Comparison of ENCODE assay signal across 2 cellular contexts in the genomic region with DNA sequence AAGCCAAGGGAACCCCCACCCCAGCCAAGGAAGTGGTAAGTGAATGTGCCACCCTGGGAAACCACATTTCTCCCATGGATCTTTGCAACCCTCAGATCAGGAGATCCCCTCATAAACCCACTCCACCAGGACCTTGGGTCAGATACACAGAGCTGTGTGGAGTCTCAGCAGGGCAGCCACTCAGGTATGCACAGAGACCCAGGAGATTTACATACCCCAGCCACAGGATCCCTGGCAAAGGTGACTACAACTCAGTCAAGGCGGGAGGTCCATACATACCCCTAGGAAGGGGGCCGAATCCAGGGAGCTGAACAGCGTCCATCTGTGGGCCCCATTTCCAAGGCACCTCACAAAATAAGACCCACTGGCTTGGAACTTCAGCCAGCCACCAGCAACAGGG.
TF ChIP-seq lines count a peak whose summit lies in the region.

No MANE protein-coding gene starts in this region.

TF ChIP-seq in GM23338, 12 proteins besides CTCF, POLR2A, EP300 and RAD21 (continues in another document):
- TF ChIP-seq EZH2 (IDR thresholded peaks at IDR 0.05; ENCODE audit: low read depth, unreplicated experiment) = no peak
- no peak for TF ChIP-seq NANOG (IDR thresholded peaks at IDR 0.05; ENCODE audit: borderline replicate concordance)
- no peak for TF ChIP-seq ZNF114 (CRISPR knock-in tag; IDR thresholded peaks at IDR 0.05)
- TF ChIP-seq, protein P1, sequence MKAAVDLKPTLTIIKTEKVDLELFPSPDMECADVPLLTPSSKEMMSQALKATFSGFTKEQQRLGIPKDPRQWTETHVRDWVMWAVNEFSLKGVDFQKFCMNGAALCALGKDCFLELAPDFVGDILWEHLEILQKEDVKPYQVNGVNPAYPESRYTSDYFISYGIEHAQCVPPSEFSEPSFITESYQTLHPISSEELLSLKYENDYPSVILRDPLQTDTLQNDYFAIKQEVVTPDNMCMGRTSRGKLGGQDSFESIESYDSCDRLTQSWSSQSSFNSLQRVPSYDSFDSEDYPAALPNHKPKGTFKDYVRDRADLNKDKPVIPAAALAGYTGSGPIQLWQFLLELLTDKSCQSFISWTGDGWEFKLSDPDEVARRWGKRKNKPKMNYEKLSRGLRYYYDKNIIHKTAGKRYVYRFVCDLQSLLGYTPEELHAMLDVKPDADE (IDR thresholded peaks at IDR 0.05) = no peak
- TF ChIP-seq ZNF331 (CRISPR knock-in tag; IDR thresholded peaks at IDR 0.05; ENCODE audit: low read depth) = no peak
- TF ChIP-seq STAT1 (IDR thresholded peaks at IDR 0.05; ENCODE audit: unreplicated experiment) = no peak
- no peak for TF ChIP-seq EZH2phosphoT487 (IDR thresholded peaks at IDR 0.05; ENCODE audit: unreplicated experiment)
- no peak for TF ChIP-seq CREB1 (CRISPR knock-in tag; IDR thresholded peaks at IDR 0.05; ENCODE audit: low read depth)
- TF ChIP-seq, protein P2, sequence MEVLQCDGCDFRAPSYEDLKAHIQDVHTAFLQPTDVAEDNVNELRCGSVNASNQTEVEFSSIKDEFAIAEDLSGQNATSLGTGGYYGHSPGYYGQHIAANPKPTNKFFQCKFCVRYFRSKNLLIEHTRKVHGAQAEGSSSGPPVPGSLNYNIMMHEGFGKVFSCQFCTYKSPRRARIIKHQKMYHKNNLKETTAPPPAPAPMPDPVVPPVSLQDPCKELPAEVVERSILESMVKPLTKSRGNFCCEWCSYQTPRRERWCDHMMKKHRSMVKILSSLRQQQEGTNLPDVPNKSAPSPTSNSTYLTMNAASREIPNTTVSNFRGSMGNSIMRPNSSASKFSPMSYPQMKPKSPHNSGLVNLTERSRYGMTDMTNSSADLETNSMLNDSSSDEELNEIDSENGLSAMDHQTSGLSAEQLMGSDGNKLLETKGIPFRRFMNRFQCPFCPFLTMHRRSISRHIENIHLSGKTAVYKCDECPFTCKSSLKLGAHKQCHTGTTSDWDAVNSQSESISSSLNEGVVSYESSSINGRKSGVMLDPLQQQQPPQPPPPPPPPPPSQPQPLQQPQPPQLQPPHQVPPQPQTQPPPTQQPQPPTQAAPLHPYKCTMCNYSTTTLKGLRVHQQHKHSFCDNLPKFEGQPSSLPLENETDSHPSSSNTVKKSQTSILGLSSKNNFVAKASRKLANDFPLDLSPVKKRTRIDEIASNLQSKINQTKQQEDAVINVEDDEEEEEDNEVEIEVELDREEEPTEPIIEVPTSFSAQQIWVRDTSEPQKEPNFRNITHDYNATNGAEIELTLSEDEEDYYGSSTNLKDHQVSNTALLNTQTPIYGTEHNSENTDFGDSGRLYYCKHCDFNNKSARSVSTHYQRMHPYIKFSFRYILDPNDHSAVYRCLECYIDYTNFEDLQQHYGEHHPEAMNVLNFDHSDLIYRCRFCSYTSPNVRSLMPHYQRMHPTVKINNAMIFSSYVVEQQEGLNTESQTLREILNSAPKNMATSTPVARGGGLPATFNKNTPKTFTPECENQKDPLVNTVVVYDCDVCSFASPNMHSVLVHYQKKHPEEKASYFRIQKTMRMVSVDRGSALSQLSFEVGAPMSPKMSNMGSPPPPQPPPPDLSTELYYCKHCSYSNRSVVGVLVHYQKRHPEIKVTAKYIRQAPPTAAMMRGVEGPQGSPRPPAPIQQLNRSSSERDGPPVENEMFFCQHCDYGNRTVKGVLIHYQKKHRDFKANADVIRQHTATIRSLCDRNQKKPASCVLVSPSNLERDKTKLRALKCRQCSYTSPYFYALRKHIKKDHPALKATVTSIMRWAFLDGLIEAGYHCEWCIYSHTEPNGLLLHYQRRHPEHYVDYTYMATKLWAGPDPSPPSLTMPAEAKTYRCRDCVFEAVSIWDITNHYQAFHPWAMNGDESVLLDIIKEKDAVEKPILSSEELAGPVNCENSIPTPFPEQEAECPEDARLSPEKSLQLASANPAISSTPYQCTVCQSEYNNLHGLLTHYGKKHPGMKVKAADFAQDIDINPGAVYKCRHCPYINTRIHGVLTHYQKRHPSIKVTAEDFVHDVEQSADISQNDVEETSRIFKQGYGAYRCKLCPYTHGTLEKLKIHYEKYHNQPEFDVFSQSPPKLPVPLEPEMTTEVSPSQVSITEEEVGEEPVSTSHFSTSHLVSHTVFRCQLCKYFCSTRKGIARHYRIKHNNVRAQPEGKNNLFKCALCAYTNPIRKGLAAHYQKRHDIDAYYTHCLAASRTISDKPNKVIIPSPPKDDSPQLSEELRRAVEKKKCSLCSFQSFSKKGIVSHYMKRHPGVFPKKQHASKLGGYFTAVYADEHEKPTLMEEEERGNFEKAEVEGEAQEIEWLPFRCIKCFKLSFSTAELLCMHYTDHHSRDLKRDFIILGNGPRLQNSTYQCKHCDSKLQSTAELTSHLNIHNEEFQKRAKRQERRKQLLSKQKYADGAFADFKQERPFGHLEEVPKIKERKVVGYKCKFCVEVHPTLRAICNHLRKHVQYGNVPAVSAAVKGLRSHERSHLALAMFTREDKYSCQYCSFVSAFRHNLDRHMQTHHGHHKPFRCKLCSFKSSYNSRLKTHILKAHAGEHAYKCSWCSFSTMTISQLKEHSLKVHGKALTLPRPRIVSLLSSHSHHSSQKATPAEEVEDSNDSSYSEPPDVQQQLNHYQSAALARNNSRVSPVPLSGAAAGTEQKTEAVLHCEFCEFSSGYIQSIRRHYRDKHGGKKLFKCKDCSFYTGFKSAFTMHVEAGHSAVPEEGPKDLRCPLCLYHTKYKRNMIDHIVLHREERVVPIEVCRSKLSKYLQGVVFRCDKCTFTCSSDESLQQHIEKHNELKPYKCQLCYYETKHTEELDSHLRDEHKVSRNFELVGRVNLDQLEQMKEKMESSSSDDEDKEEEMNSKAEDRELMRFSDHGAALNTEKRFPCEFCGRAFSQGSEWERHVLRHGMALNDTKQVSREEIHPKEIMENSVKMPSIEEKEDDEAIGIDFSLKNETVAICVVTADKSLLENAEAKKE (CRISPR knock-in tag; IDR thresholded peaks at IDR 0.05) = no peak; the same call in 1 of the 2 replicates
- TF ChIP-seq POLR2AphosphoS5 (IDR thresholded peaks at IDR 0.05; ENCODE audit: low read depth) = no peak

TF ChIP-seq in H1, 55 proteins besides CTCF, POLR2A, EP300 and RAD21:
- TF ChIP-seq TEAD4 (IDR thresholded peaks at IDR 0.05; ENCODE audit: low read depth, low read length) (0 out of 2 replicates have a peak, but pooled peaks have one; percentile 22), RBBP5 (IDR thresholded peaks at IDR 0.05; ENCODE audit: borderline replicate concordance, low read depth, low read length) (no peak)
